Comparison of ENCODE assay signal across 2 cellular contexts in the genomic region with DNA sequence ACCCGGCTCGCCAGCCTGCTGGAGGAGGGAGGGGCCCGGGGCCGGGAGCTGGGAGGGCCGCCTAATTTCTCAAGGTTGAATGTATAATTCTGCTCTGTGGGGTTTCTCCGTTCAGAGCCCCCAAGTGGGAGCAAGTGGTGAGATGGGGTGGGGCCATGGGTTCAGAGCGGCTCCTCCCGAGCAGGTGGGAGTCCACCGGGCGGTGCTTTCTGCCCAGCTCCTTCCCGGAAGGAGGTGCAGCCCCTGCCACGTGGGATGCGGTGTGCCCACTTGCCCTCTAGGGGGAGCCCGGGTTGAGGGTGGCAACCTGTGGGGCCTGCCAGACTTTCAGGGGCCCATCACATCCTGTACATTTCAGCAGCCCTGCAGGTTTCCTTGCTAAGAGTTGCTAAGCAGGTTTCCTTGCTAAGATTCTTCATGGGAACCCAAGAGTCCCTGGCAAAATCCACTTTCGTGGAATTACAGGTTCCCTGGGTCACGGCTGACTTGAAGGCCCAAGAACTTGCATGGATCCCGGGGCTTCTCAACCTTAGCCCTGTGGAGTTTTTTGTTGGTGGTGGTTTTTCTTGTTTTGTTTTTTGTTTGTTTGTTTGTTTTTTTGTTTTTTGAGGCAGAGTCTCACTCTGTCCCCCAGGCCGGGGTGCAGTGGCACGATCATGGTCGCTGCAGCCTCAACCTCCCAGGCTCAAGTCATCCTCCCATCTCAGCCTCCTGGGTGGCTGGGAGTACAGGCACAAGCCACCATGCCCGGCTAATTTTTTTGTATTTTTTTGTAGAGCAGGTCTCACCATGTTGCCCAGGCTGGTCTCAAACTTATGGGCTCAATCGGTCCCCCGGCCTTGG.
TF ChIP-seq lines count a peak whose summit lies in the region.

No MANE protein-coding gene starts in this region.

TF ChIP-seq in K562, 482 proteins besides CTCF, POLR2A, EP300 and RAD21 (continued from another document and continues in another):
- TF ChIP-seq, protein P1, sequence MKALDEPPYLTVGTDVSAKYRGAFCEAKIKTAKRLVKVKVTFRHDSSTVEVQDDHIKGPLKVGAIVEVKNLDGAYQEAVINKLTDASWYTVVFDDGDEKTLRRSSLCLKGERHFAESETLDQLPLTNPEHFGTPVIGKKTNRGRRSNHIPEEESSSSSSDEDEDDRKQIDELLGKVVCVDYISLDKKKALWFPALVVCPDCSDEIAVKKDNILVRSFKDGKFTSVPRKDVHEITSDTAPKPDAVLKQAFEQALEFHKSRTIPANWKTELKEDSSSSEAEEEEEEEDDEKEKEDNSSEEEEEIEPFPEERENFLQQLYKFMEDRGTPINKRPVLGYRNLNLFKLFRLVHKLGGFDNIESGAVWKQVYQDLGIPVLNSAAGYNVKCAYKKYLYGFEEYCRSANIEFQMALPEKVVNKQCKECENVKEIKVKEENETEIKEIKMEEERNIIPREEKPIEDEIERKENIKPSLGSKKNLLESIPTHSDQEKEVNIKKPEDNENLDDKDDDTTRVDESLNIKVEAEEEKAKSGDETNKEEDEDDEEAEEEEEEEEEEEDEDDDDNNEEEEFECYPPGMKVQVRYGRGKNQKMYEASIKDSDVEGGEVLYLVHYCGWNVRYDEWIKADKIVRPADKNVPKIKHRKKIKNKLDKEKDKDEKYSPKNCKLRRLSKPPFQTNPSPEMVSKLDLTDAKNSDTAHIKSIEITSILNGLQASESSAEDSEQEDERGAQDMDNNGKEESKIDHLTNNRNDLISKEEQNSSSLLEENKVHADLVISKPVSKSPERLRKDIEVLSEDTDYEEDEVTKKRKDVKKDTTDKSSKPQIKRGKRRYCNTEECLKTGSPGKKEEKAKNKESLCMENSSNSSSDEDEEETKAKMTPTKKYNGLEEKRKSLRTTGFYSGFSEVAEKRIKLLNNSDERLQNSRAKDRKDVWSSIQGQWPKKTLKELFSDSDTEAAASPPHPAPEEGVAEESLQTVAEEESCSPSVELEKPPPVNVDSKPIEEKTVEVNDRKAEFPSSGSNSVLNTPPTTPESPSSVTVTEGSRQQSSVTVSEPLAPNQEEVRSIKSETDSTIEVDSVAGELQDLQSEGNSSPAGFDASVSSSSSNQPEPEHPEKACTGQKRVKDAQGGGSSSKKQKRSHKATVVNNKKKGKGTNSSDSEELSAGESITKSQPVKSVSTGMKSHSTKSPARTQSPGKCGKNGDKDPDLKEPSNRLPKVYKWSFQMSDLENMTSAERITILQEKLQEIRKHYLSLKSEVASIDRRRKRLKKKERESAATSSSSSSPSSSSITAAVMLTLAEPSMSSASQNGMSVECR (CRISPR knock-in tag; IDR thresholded peaks at IDR 0.05), result peak; percentile 51; the same call in 1 of the 2 replicates
- TF ChIP-seq CREBBP (IDR thresholded peaks at IDR 0.05; ENCODE audit: low read depth, low read length) (no peak), SMARCE1 (IDR thresholded peaks at IDR 0.05) (no peak), SAFB2 (IDR thresholded peaks at IDR 0.05; ENCODE audit: borderline replicate concordance, low read depth, low read length, severe bottlenecking) (no peak), NFE2L1 (tag; IDR thresholded peaks at IDR 0.05; ENCODE audit: borderline replicate concordance, low read depth) (no peak), FOXJ2 (tag; IDR thresholded peaks at IDR 0.05) (no peak), NFIC (IDR thresholded peaks at IDR 0.05) (0 out of 2 replicates have a peak, but pooled peaks have one; percentile 20), FOXA1 (IDR thresholded peaks at IDR 0.05; ENCODE audit: borderline replicate concordance) (no peak), PCBP2 (IDR thresholded peaks at IDR 0.05; ENCODE audit: low read depth, low read length, poor library complexity, severe bottlenecking) (no peak), NCOR1 (IDR thresholded peaks at IDR 0.05) (no peak), HDGF (IDR thresholded peaks at IDR 0.05) (peak; percentile 50; the same call in 1 of the 2 replicates), ZNF124 (CRISPR knock-in tag; IDR thresholded peaks at IDR 0.05) (no peak), PURB (CRISPR knock-in tag; IDR thresholded peaks at IDR 0.05; ENCODE audit: low read depth) (no peak), ZNF584 (CRISPR knock-in tag; IDR thresholded peaks at IDR 0.05; ENCODE audit: low read depth) (no peak), ZNF699 (CRISPR knock-in tag; IDR thresholded peaks at IDR 0.05; ENCODE audit: insufficient replicate concordance) (no peak), DNMT1 (IDR thresholded peaks at IDR 0.05) (no peak), BRD9 (IDR thresholded peaks at IDR 0.05; ENCODE audit: low read depth, partially characterized antibody) (no peak), POLR2AphosphoS2 (IDR thresholded peaks at IDR 0.05; ENCODE audit: low read length) (no peak), ZNF143 (CRISPR knock-in tag; IDR thresholded peaks at IDR 0.05) (no peak)
- TF ChIP-seq, protein P2, sequence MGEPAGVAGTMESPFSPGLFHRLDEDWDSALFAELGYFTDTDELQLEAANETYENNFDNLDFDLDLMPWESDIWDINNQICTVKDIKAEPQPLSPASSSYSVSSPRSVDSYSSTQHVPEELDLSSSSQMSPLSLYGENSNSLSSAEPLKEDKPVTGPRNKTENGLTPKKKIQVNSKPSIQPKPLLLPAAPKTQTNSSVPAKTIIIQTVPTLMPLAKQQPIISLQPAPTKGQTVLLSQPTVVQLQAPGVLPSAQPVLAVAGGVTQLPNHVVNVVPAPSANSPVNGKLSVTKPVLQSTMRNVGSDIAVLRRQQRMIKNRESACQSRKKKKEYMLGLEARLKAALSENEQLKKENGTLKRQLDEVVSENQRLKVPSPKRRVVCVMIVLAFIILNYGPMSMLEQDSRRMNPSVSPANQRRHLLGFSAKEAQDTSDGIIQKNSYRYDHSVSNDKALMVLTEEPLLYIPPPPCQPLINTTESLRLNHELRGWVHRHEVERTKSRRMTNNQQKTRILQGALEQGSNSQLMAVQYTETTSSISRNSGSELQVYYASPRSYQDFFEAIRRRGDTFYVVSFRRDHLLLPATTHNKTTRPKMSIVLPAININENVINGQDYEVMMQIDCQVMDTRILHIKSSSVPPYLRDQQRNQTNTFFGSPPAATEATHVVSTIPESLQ (CRISPR knock-in tag; IDR thresholded peaks at IDR 0.05), result no peak
- TF ChIP-seq, protein P3, sequence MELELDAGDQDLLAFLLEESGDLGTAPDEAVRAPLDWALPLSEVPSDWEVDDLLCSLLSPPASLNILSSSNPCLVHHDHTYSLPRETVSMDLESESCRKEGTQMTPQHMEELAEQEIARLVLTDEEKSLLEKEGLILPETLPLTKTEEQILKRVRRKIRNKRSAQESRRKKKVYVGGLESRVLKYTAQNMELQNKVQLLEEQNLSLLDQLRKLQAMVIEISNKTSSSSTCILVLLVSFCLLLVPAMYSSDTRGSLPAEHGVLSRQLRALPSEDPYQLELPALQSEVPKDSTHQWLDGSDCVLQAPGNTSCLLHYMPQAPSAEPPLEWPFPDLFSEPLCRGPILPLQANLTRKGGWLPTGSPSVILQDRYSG (tag; conservative IDR thresholded peaks at IDR 0.05; ENCODE audit: low read depth), result no peak
- TF ChIP-seq, protein P4, sequence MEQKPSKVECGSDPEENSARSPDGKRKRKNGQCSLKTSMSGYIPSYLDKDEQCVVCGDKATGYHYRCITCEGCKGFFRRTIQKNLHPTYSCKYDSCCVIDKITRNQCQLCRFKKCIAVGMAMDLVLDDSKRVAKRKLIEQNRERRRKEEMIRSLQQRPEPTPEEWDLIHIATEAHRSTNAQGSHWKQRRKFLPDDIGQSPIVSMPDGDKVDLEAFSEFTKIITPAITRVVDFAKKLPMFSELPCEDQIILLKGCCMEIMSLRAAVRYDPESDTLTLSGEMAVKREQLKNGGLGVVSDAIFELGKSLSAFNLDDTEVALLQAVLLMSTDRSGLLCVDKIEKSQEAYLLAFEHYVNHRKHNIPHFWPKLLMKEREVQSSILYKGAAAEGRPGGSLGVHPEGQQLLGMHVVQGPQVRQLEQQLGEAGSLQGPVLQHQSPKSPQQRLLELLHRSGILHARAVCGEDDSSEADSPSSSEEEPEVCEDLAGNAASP (IDR thresholded peaks at IDR 0.05), result no peak

TF ChIP-seq in HepG2, 621 proteins besides CTCF, POLR2A, EP300 and RAD21 (continued from another document and continues in another):
- TF ChIP-seq, protein P5, sequence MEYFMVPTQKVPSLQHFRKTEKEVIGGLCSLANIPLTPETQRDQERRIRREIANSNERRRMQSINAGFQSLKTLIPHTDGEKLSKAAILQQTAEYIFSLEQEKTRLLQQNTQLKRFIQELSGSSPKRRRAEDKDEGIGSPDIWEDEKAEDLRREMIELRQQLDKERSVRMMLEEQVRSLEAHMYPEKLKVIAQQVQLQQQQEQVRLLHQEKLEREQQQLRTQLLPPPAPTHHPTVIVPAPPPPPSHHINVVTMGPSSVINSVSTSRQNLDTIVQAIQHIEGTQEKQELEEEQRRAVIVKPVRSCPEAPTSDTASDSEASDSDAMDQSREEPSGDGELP (IDR thresholded peaks at IDR 0.05; ENCODE audit: borderline replicate concordance, low read depth), result peak; percentile 31; the same call in 1 of the 2 replicates
- TF ChIP-seq, protein P6, sequence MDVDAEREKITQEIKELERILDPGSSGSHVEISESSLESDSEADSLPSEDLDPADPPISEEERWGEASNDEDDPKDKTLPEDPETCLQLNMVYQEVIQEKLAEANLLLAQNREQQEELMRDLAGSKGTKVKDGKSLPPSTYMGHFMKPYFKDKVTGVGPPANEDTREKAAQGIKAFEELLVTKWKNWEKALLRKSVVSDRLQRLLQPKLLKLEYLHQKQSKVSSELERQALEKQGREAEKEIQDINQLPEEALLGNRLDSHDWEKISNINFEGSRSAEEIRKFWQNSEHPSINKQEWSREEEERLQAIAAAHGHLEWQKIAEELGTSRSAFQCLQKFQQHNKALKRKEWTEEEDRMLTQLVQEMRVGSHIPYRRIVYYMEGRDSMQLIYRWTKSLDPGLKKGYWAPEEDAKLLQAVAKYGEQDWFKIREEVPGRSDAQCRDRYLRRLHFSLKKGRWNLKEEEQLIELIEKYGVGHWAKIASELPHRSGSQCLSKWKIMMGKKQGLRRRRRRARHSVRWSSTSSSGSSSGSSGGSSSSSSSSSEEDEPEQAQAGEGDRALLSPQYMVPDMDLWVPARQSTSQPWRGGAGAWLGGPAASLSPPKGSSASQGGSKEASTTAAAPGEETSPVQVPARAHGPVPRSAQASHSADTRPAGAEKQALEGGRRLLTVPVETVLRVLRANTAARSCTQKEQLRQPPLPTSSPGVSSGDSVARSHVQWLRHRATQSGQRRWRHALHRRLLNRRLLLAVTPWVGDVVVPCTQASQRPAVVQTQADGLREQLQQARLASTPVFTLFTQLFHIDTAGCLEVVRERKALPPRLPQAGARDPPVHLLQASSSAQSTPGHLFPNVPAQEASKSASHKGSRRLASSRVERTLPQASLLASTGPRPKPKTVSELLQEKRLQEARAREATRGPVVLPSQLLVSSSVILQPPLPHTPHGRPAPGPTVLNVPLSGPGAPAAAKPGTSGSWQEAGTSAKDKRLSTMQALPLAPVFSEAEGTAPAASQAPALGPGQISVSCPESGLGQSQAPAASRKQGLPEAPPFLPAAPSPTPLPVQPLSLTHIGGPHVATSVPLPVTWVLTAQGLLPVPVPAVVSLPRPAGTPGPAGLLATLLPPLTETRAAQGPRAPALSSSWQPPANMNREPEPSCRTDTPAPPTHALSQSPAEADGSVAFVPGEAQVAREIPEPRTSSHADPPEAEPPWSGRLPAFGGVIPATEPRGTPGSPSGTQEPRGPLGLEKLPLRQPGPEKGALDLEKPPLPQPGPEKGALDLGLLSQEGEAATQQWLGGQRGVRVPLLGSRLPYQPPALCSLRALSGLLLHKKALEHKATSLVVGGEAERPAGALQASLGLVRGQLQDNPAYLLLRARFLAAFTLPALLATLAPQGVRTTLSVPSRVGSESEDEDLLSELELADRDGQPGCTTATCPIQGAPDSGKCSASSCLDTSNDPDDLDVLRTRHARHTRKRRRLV (CRISPR knock-in tag; IDR thresholded peaks at IDR 0.05), result no peak
- no peak for TF ChIP-seq EEA1 (CRISPR knock-in tag; IDR thresholded peaks at IDR 0.05; ENCODE audit: borderline replicate concordance)
- TF ChIP-seq JUN (CRISPR knock-in tag; IDR thresholded peaks at IDR 0.05), result 0 out of 2 replicates have a peak, but pooled peaks have one; percentile 45
- TF ChIP-seq ZNF441 (CRISPR knock-in tag; IDR thresholded peaks at IDR 0.05; ENCODE audit: borderline replicate concordance), result no peak
- TF ChIP-seq, protein P7, sequence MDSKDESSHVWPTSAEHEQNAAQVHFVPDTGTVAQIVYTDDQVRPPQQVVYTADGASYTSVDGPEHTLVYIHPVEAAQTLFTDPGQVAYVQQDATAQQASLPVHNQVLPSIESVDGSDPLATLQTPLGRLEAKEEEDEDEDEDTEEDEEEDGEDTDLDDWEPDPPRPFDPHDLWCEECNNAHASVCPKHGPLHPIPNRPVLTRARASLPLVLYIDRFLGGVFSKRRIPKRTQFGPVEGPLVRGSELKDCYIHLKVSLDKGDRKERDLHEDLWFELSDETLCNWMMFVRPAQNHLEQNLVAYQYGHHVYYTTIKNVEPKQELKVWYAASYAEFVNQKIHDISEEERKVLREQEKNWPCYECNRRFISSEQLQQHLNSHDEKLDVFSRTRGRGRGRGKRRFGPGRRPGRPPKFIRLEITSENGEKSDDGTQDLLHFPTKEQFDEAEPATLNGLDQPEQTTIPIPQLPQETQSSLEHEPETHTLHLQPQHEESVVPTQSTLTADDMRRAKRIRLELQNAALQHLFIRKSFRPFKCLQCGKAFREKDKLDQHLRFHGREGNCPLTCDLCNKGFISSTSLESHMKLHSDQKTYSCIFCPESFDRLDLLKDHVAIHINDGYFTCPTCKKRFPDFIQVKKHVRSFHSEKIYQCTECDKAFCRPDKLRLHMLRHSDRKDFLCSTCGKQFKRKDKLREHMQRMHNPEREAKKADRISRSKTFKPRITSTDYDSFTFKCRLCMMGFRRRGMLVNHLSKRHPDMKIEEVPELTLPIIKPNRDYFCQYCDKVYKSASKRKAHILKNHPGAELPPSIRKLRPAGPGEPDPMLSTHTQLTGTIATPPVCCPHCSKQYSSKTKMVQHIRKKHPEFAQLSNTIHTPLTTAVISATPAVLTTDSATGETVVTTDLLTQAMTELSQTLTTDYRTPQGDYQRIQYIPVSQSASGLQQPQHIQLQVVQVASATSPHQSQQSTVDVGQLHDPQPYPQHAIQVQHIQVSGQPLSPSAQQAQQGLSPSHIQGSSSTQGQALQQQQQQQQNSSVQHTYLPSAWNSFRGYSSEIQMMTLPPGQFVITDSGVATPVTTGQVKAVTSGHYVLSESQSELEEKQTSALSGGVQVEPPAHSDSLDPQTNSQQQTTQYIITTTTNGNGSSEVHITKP (CRISPR knock-in tag; IDR thresholded peaks at IDR 0.05; ENCODE audit: low read depth), result no peak
- no peak for TF ChIP-seq BORCS8-MEF2B (CRISPR knock-in tag; IDR thresholded peaks at IDR 0.05)
- TF ChIP-seq, protein P8, sequence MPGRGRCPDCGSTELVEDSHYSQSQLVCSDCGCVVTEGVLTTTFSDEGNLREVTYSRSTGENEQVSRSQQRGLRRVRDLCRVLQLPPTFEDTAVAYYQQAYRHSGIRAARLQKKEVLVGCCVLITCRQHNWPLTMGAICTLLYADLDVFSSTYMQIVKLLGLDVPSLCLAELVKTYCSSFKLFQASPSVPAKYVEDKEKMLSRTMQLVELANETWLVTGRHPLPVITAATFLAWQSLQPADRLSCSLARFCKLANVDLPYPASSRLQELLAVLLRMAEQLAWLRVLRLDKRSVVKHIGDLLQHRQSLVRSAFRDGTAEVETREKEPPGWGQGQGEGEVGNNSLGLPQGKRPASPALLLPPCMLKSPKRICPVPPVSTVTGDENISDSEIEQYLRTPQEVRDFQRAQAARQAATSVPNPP (CRISPR knock-in tag; IDR thresholded peaks at IDR 0.05), result no peak
- peak; percentile 45; the same call in 1 of the 2 replicates for TF ChIP-seq MIER2 (CRISPR knock-in tag; IDR thresholded peaks at IDR 0.05)
- no peak for TF ChIP-seq MAFK (conservative IDR thresholded peaks at IDR 0.05 in 1 of 2, IDR thresholded peaks at IDR 0.05 in 1 of 2; ENCODE audit: low read length in 2 of 2)
- TF ChIP-seq EZH2 (conservative IDR thresholded peaks at IDR 0.05; ENCODE audit: low read depth, low read length), result no peak
- TF ChIP-seq MAZ (IDR thresholded peaks at IDR 0.05; ENCODE audit: borderline replicate concordance, low read depth, low read length), result 0 out of 2 replicates have a peak, but pooled peaks have one; percentile 49
- TF ChIP-seq MAZ (CRISPR knock-in tag; IDR thresholded peaks at IDR 0.05; ENCODE audit: low read depth), result no peak
- TF ChIP-seq SP1 (IDR thresholded peaks at IDR 0.05), result no peak
- peak; percentile 49; the same call in 1 of the 2 replicates for TF ChIP-seq SP1 (CRISPR knock-in tag; IDR thresholded peaks at IDR 0.05)
- no peak for TF ChIP-seq NR2F6 (IDR thresholded peaks at IDR 0.05)
- TF ChIP-seq NR2F6 (CRISPR knock-in tag; IDR thresholded peaks at IDR 0.05), result peak; percentile 62
- TF ChIP-seq ZMYM2 (CRISPR knock-in tag; IDR thresholded peaks at IDR 0.05), result peak; percentile 77
- TF ChIP-seq SMC3 (IDR thresholded peaks at IDR 0.05; ENCODE audit: low read length), result peak; percentile 19; the same call in 1 of the 2 replicates
